In the genomic region with DNA sequence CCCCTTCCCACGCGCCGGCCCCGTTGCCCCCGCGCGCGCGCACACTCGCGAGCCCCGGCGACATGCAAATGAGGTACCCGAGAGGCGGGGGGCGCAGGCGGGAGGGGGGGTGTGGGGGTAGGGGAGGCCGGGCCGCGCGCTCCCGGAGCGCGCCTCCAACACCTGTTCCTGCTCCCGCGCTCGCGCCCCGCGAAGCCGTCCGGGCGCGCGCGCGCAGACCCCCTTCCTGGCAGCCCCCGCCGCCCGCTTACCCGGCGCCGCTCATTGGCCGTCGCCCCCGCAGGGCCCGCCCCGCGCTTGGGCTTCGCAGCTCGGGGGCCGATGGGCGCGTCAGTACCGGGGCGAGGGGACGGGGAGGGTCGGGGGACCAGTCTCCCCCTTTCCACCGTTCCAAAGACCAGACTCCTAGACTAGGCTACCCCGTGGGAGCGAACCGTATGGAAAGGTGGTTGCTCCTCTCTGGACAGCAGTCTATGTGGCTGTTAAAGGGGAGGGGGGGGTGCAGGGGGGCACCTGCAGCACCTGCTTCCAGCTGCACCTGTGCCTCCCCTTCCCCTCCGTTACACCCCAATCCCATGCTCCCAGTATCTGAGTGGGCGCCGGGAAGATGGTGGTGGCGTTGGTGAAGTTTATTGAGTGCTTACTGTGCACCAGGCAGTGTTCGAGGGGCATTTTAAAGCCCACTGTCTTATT, we compare ENCODE assay signal across 8 cellular contexts. TPM values are rescaled to one million over a fixed set of nuclear protein-coding genes. Genes with fewer than 3 reads are reported as not detected.
DNase-seq lines count a peak whose midpoint lies in the region; ATAC-seq, FAIRE-seq and TF ChIP-seq lines count a peak whose summit lies in the region.

No MANE protein-coding gene starts in this region.

- H3K79me1 ChIP-seq in IMR-90 (ENCODE audit: low read depth in 1 of 2, low read length in 2 of 2), result peaks cover 19 to 36% of the 10 kb centered on the region in 2 experiments

- peak overlapping the region; percentile 77 for H3K14ac ChIP-seq in IMR-90 (replicated peaks; ENCODE audit: low read depth, low read length)

- in situ Hi-C loops in IMR-90 (cut with MboI; ENCODE audit: low sequenced_read_pairs), result no loop called here

- peak overlapping the region; percentile 89 for H3K4me2 ChIP-seq in IMR-90 (ENCODE audit: low read depth, low read length)

- peaks cover 24% of the 10 kb centered on the region for H3K4me1 Mint-ChIP-seq in mesothelial cell of epicardium

- peak overlapping the region; percentile 53 for H3K27ac ChIP-seq in IMR-90 (ENCODE audit: insufficient read depth, low read length)
- peak overlapping the region; percentile 83 for H3K27ac ChIP-seq in RWPE2 (ENCODE audit: poor library complexity, severe bottlenecking)
- peak overlapping the region; percentile 98 for H3K27ac ChIP-seq in cingulate gyrus (ENCODE audit: low read depth, low read length)
- peak overlapping the region; percentile 100 for H3K27ac ChIP-seq in substantia nigra (ENCODE audit: low read depth, low read length, poor library complexity, severe bottlenecking)

- ATAC-seq in GM19467 (IDR thresholded peaks at IDR 0.05; ENCODE audit: unreplicated experiment), result peak; percentile 11
- ATAC-seq in IMR-90 (ENCODE audit: low read depth), result peak; percentile 3
- ATAC-seq in RWPE2 (ENCODE audit: low read depth), result no peak

- WGBS in IMR-90 (ENCODE audit: extremely low coverage in 2 of 2, insufficient read length in 1 of 2), 2 experiments, result 63% methylated on average over 2 of the region's 67 CpGs; no CpG with 5 or more reads in 1 of the 2 experiments

- H3K4me3 Mint-ChIP-seq in mesothelial cell of epicardium, result peak overlapping the region; percentile 71

- no peak overlapping the region for H2BK20ac ChIP-seq in IMR-90 (ENCODE audit: low read depth, low read length)

- no peaks in the 10 kb centered on the region for H3K27me3 Mint-ChIP-seq in mesothelial cell of epicardium (ENCODE audit: low read depth)

- H3K4me3 ChIP-seq in IMR-90 (ENCODE audit: insufficient read depth, low read depth, low read length) (peak overlapping the region; percentile 56), RWPE2 (ENCODE audit: severe bottlenecking) (peak overlapping the region; percentile 67)

- DNase-seq in DMS 273 (lab: John Stamatoyannopoulos, UW; ENCODE audit: unreplicated experiment) (peak; percentile 97), IMR-90 (peak; percentile 54), RWPE2 (ENCODE audit: low spot score) (no peak), mesothelial cell of epicardium (ENCODE audit: low spot score in 2 of 2, unreplicated experiment in 2 of 2) (no peak), substantia nigra (lab: John Stamatoyannopoulos, UW) (peak in 30 of 49 donors; percentile 41 to 95 (median 83)), RCC 7860 (ENCODE audit: low spot score) (no peak)

- peak overlapping the region; percentile 69 for H3K23ac ChIP-seq in IMR-90 (ENCODE audit: low read depth, low read length)

- H3K9me3 ChIP-seq in IMR-90 (ENCODE audit: control insufficient read depth, insufficient read depth, low read length), result no peaks in the 10 kb centered on the region
- no peaks in the 10 kb centered on the region for H3K9me3 ChIP-seq in RWPE2 (ENCODE audit: severe bottlenecking)

- H3K4me1 ChIP-seq in IMR-90 (ENCODE audit: control insufficient read depth, insufficient read depth, low read length) (peaks cover 4% of the 10 kb centered on the region; the same call in 1 of the 2 replicates), RWPE2 (ENCODE audit: insufficient read depth, poor library complexity, severe bottlenecking) (peaks cover 9% of the 10 kb centered on the region)

- H3K9me3 Mint-ChIP-seq in mesothelial cell of epicardium, result peaks cover 4% of the 10 kb centered on the region

- H2BK5ac ChIP-seq in IMR-90 (ENCODE audit: low read depth, low read length, poor library complexity, severe bottlenecking), result peak overlapping the region; percentile 76

- CTCF ChIA-PET in IMR-90 (lab: Yijun Ruan, JAX), result no interaction called here

- H3K9ac ChIP-seq in IMR-90 (ENCODE audit: low read depth, low read length), result peak overlapping the region; percentile 85

- H2BK120ac ChIP-seq in IMR-90 (ENCODE audit: low read depth, low read length), result no peak overlapping the region

- H2BK15ac ChIP-seq in IMR-90 (ENCODE audit: low read depth, low read length), result 0 out of 3 replicates have a peak overlapping the region, but pooled peaks have one; percentile 23

- no peak for FAIRE-seq in RCC 7860 (lab: Jason Lieb, UNC)

- H3K4ac ChIP-seq in IMR-90 (ENCODE audit: low read depth, low read length), result peak overlapping the region; percentile 67

- POLR2A ChIA-PET in IMR-90 (lab: Charles Lee; ENCODE audit: unreplicated experiment), result interaction anchor here (1.4 kb wide), 1 partner anchor 20 kb away, joined by 8 read pairs; the partner anchor contains the start of gene ZNF579

- peaks cover 13% of the 10 kb centered on the region for H3K9me1 ChIP-seq in IMR-90 (ENCODE audit: insufficient read depth, low read length)

- H3K36me3 ChIP-seq in IMR-90 (ENCODE audit: control insufficient read depth, insufficient read depth, low read length) (peaks cover 13% of the 10 kb centered on the region), RWPE2 (ENCODE audit: low read depth) (peaks cover 16% of the 10 kb centered on the region)

- H3K27ac Mint-ChIP-seq in mesothelial cell of epicardium, result peak overlapping the region; percentile 83

- peak overlapping the region; percentile 66; the same call in 1 of the 2 replicates for H3K56ac ChIP-seq in IMR-90 (ENCODE audit: extremely low read depth, insufficient read depth, low read length)

- H3K27me3 ChIP-seq in IMR-90 (ENCODE audit: control insufficient read depth, insufficient read depth, low read length) (no peaks in the 10 kb centered on the region), RWPE2 (ENCODE audit: insufficient read depth, poor library complexity, severe bottlenecking) (no peaks in the 10 kb centered on the region)

- no peak for TF ChIP-seq POLR2A in IMR-90 (IDR thresholded peaks at IDR 0.05; ENCODE audit: low read depth, low read length)

- H3K36me3 Mint-ChIP-seq in mesothelial cell of epicardium, result peaks cover 27% of the 10 kb centered on the region

- TF ChIP-seq CTCF in IMR-90 (conservative IDR thresholded peaks at IDR 0.05; ENCODE audit: low read depth, low read length) (no peak), RWPE2 (IDR thresholded peaks at IDR 0.05; ENCODE audit: poor library complexity, severe bottlenecking) (no peak), mesothelial cell of epicardium (IDR thresholded peaks at IDR 0.05; ENCODE audit: unreplicated experiment) (no peak)

- peak overlapping the region; percentile 98 for H2AK9ac ChIP-seq in IMR-90 (replicated peaks; ENCODE audit: low read depth, low read length, poor library complexity)

- intact Hi-C loops in IMR-90 (cut with micrococcal nuclease), result no loop called here

- peak overlapping the region; percentile 16 for H4K5ac ChIP-seq in IMR-90 (ENCODE audit: low read depth, low read length)

- BruUV-seq in IMR-90 (replicated peaks; lab: Mats Ljungman, UMichigan), result no TSS peak

- dilution Hi-C loops in IMR-90 (cut with HindIII; ENCODE audit: low sequenced_read_pairs, unreplicated experiment), result no loop called here

- H3K18ac ChIP-seq in IMR-90 (ENCODE audit: low read depth, low read length), result peak overlapping the region; percentile 59; the same call in 1 of the 2 replicates

- H4K20me1 ChIP-seq in IMR-90 (ENCODE audit: insufficient read depth, low read length), result peaks cover 7% of the 10 kb centered on the region; the same call in 1 of the 2 replicates

- peak overlapping the region; percentile 97 for H2AK5ac ChIP-seq in IMR-90 (ENCODE audit: low read depth, low read length)

- TF ChIP-seq RAD21 in IMR-90 (IDR thresholded peaks at IDR 0.05; ENCODE audit: low read length), result no peak

- peak overlapping the region; percentile 48 to 85 for H4K8ac ChIP-seq in IMR-90 (ENCODE audit: low read depth in 2 of 2, low read length in 2 of 2)

- H2AFZ ChIP-seq in IMR-90 (replicated peaks; ENCODE audit: low read length, poor library complexity), result peak overlapping the region; percentile 86

- H4K91ac ChIP-seq in IMR-90 (ENCODE audit: insufficient read depth, low read depth, low read length), result peak overlapping the region; percentile 86

TF ChIP-seq in IMR-90, 13 proteins besides CTCF, POLR2A, EP300 and RAD21 (continues in another document):
- TF ChIP-seq SMC3 (IDR thresholded peaks at IDR 0.05; ENCODE audit: low read depth, low read length) (no peak), BHLHE40 (IDR thresholded peaks at IDR 0.05; ENCODE audit: low read depth, low read length) (no peak), CEBPB (IDR thresholded peaks at IDR 0.05; ENCODE audit: low read depth, low read length) (no peak)

RNA-seq across cellular contexts. Expression of gene ZNF524, which starts 0.4 kb away (rescaled TPM):
- total RNA-seq in IMR-90 (2012; rRNA removed) (2.3 and 2.8 TPM in 2 replicates), mesothelial cell of epicardium (5.3 to 7.4 TPM (median 5.7 TPM) in 3 replicates)
- 6.6 and 8.0 TPM in 2 replicates for polyA plus RNA-seq in IMR-90 (2012; rRNA removed)
- 6.2 and 14.1 TPM in 2 replicates for polyA plus RNA-seq in IMR-90 (2012; cell fraction: cytosol; rRNA removed)
- 4.0 and 9.8 TPM in 2 replicates for polyA plus RNA-seq in IMR-90 (2012; cell fraction: nucleus; rRNA removed; ENCODE audit: low replicate concordance)

RNA-seq across cellular contexts. Expression of gene FIZ1, which starts 1.2 kb away (rescaled TPM):
- total RNA-seq in IMR-90 (2012; rRNA removed) (0.83 and 1.3 TPM in 2 replicates), mesothelial cell of epicardium (31.3 to 31.7 TPM (median 31.6 TPM) in 3 replicates)
- 5.5 and 5.9 TPM in 2 replicates for polyA plus RNA-seq in IMR-90 (2012; rRNA removed)
- polyA plus RNA-seq in IMR-90 (2012; cell fraction: cytosol; rRNA removed), result 3.6 and 5.0 TPM in 2 replicates
- polyA plus RNA-seq in IMR-90 (2012; cell fraction: nucleus; rRNA removed; ENCODE audit: low replicate concordance), result 12.9 and 19.2 TPM in 2 replicates

RNA-seq across cellular contexts. Expression of gene ZNF865, which starts 5.0 kb away (rescaled TPM):
- total RNA-seq in IMR-90 (2012; rRNA removed) (under 0.01 TPM in 2 replicates), mesothelial cell of epicardium (18.7 to 21.4 TPM (median 21.2 TPM) in 3 replicates)
- polyA plus RNA-seq in IMR-90 (2012; rRNA removed), result 4.6 and 6.3 TPM in 2 replicates
- polyA plus RNA-seq in IMR-90 (2012; cell fraction: cytosol; rRNA removed), result 4.5 and 9.2 TPM in 2 replicates
- polyA plus RNA-seq in IMR-90 (2012; cell fraction: nucleus; rRNA removed; ENCODE audit: low replicate concordance), result 7.6 and 24.5 TPM in 2 replicates

RNA-seq across cellular contexts. Expression of gene ZNF579, which starts 19.8 kb away (rescaled TPM):
- total RNA-seq in IMR-90 (2012; rRNA removed) (0.54 and 0.83 TPM in 2 replicates), mesothelial cell of epicardium (35.0 to 35.2 TPM (median 35.1 TPM) in 3 replicates)
- polyA plus RNA-seq in IMR-90 (2012; rRNA removed), result 9.0 and 10.7 TPM in 2 replicates
- 4.6 and 9.6 TPM in 2 replicates for polyA plus RNA-seq in IMR-90 (2012; cell fraction: cytosol; rRNA removed)
- 19.0 and 30.7 TPM in 2 replicates for polyA plus RNA-seq in IMR-90 (2012; cell fraction: nucleus; rRNA removed; ENCODE audit: low replicate concordance)

RNA-seq across cellular contexts. Expression of gene ZNF784, which starts 23.9 kb away (rescaled TPM):
- total RNA-seq in IMR-90 (2012; rRNA removed) (2.5 TPM in 2 replicates), mesothelial cell of epicardium (12.8 to 13.7 TPM (median 12.9 TPM) in 3 replicates)
- polyA plus RNA-seq in IMR-90 (2012; rRNA removed), result 3.7 and 4.1 TPM in 2 replicates
- 3.2 and 4.1 TPM in 2 replicates for polyA plus RNA-seq in IMR-90 (2012; cell fraction: cytosol; rRNA removed)
- 9.5 and 20.0 TPM in 2 replicates for polyA plus RNA-seq in IMR-90 (2012; cell fraction: nucleus; rRNA removed; ENCODE audit: low replicate concordance)

Comparison
In these comparisons a context has a peak if more than half of its experiments do, and no peak if none do; other contexts are left out.
1. DNase-seq: peak in DMS 273 (single experiment), IMR-90 (single experiment) and substantia nigra (30 of 49); none in RWPE2 (single experiment), mesothelial cell of epicardium (0 of 2) and RCC 7860 (single experiment).
2. RNA of gene FIZ1, which starts 1.2 kb away (total RNA-seq): 31.3 to 31.7 TPM in mesothelial cell of epicardium; 0.83 to 1.3 TPM in IMR-90; every median in the first group is over 10 times any median in the second.
3. RNA of gene ZNF865, which starts 5.0 kb away (total RNA-seq): 18.7 to 21.4 TPM in mesothelial cell of epicardium; under 0.01 TPM in IMR-90; every median in the first group is over 10 times any median in the second.
4. Peak in every context shown above with its lines, with median percentiles within 50 percentile points of each other: H3K27ac ChIP-seq.